In genomic region chr3:184361932-184362667, GRCh38 we compare ENCODE assay signal across 7 cellular contexts. TPM values are rescaled to one million over a fixed set of nuclear protein-coding genes. Genes with fewer than 3 reads are reported as not detected.
A peak's percentile ranks its signal among the peaks of the same experiment; 100 is the strongest.
DNase-seq lines count a peak whose midpoint lies in the region; ATAC-seq and TF ChIP-seq lines count a peak whose summit lies in the region.

No MANE protein-coding gene starts in this region.

- TF ChIP-seq CTCF in GM12864 (IDR thresholded peaks at IDR 0.05; ENCODE audit: low read depth, low read length, missing control alignments), result no peak
- no peak for TF ChIP-seq CTCF in esophagus squamous epithelium (IDR thresholded peaks at IDR 0.05)
- TF ChIP-seq CTCF in natural killer cell (IDR thresholded peaks at IDR 0.05), result no peak

- H3K27me3 ChIP-seq in esophagus squamous epithelium, result no peaks in the 10 kb centered on the region

- peaks cover 0 to 40% (median 0%) of the 10 kb centered on the region in 3 donors for H3K36me3 ChIP-seq in esophagus squamous epithelium

- H3K4me3 ChIP-seq in GM12864 (ENCODE audit: low read depth, low read length) (peak overlapping the region; percentile 90), esophagus squamous epithelium (peak overlapping the region; percentile 64 to 94 (median 86))

- H3K9me3 Mint-ChIP-seq in natural killer cell, result no peaks in the 10 kb centered on the region

- H3K4me3 Mint-ChIP-seq in natural killer cell, result peak overlapping the region; percentile 92

- DNase-seq in GM12864 (ENCODE audit: low read depth) (no peak), NCI-H526 (lab: John Stamatoyannopoulos, UW) (peak; percentile 66 to 76), activated T-cell treated with anti-CD3 and anti-CD28 coated beads for 4 hours (peak; percentile 28), esophagus squamous epithelium (lab: John Stamatoyannopoulos, UW) (peak; percentile 15), natural killer cell (no peak), superior temporal gyrus (ENCODE audit: extremely low spot score) (peak; percentile 67)

- WGBS in esophagus squamous epithelium, 2 donors, result 0 to 5% methylated on average over 12 to 15 of the region's 38 CpGs

- H3K36me3 Mint-ChIP-seq in natural killer cell, result no peaks in the 10 kb centered on the region

- H3K27me3 Mint-ChIP-seq in natural killer cell (ENCODE audit: low read depth in 2 of 2), result peaks cover 0 to 3% of the 10 kb centered on the region in 2 donors

- peaks cover 16 to 42% (median 21%) of the 10 kb centered on the region in 3 donors for H3K4me1 ChIP-seq in esophagus squamous epithelium

- intact Hi-C loops in esophagus squamous epithelium (cut with DNase I), result no loop called here
- intact Hi-C loops in natural killer cell (cut with micrococcal nuclease), result loop anchor here (2.0 kb wide), 1 partner anchor 113 kb away; the partner anchor contains the start of genes ALG3 and EEF1AKMT4

- peak overlapping the region; percentile 97 to 99 (median 98) for H3K27ac ChIP-seq in esophagus squamous epithelium

- TF ChIP-seq POLR2A in esophagus squamous epithelium (IDR thresholded peaks at IDR 0.05), result peak in 2 of 4 donors; percentile 15 to 30

- H3K27ac Mint-ChIP-seq in natural killer cell, result peak overlapping the region; percentile 96 to 97

- ATAC-seq in HG02870 (IDR thresholded peaks at IDR 0.05; ENCODE audit: unreplicated experiment) (peak; percentile 1), natural killer cell (peak in 2 of 3 donors; percentile 7 to 8)

- no peaks in the 10 kb centered on the region for H3K9me3 ChIP-seq in esophagus squamous epithelium

- peaks cover 19 to 43% of the 10 kb centered on the region in 2 donors for H3K4me1 Mint-ChIP-seq in natural killer cell

RNA-seq across cellular contexts. Expression of gene POLR2H, which starts 0.6 kb away (rescaled TPM):
- 10 to 100 TPM; 49.5 to 98.5 (median 64.9) TPM for total RNA-seq in esophagus squamous epithelium
- 10 to 100 TPM; 33.0 to 49.8 (median 41.1) TPM for total RNA-seq in natural killer cell

RNA-seq across cellular contexts. Expression of gene CLCN2, which starts 0.7 kb away (rescaled TPM):
- total RNA-seq in esophagus squamous epithelium (1 to 10 TPM; 2.1 to 4.2 (median 3.0) TPM), natural killer cell (1 to 10 TPM; 7.8 to 8.2 (median 8.1) TPM)

RNA-seq across cellular contexts. Expression of gene THPO, which starts 15.9 kb away (rescaled TPM):
- total RNA-seq in esophagus squamous epithelium (under 1 TPM in 1 of 4 donors, not detected in 3; 0.57 TPM), natural killer cell (not detected)

RNA-seq across cellular contexts. Expression of gene CHRD, which starts 17.8 kb away (rescaled TPM):
- total RNA-seq in esophagus squamous epithelium, result 10 to 100 TPM in 1 of 4 donors, 1 to 10 TPM in 1, under 1 TPM in 2; 0.11 to 10.7 (median 2.8) TPM
- under 1 TPM in 1 of 3 donors, not detected in 2; 0.78 TPM for total RNA-seq in natural killer cell

RNA-seq across cellular contexts. Expression of gene FAM131A, which starts 24.7 kb away (rescaled TPM):
- total RNA-seq in esophagus squamous epithelium (10 to 100 TPM in 2 of 4 donors, 1 to 10 TPM in 2; 7.4 to 20.2 (median 10.4) TPM), natural killer cell (1 to 10 TPM; 6.9 to 8.8 (median 8.5) TPM)

Comparison
In these comparisons a context has a peak if more than half of its experiments do, and no peak if none do; other contexts are left out.
1. DNase-seq: peak in NCI-H526 (2 of 2), activated T-cell treated with anti-CD3 and anti-CD28 coated beads for 4 hours (single experiment), esophagus squamous epithelium (single experiment) and superior temporal gyrus (single experiment); none in GM12864 (single experiment) and natural killer cell (single experiment).